7 cellular contexts compared by ENCODE assay signal in the genomic region with DNA sequence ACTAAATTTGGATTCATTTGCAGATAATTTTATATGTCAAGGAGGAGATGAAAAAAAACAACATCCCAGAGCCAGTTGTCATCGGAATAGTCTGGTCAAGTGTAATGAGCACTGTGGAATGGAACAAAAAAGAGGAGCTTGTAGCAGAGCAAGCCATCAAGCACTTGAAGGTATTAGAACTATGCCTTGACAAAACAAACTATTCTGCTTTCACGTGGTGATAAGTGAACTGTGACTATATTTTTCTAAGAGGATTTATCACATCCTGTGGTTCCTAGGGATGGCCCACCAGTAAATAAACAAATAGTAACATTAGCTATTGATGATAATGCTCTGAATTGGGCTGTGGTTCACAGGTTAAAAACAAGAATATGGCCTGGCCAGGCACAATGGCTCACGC. TPM values are rescaled to one million over a fixed set of nuclear protein-coding genes. Genes with fewer than 3 reads are reported as not detected.
A peak's percentile ranks its signal among the peaks of the same experiment; 100 is the strongest.
DNase-seq lines count a peak whose midpoint lies in the region; ATAC-seq, FAIRE-seq and TF ChIP-seq lines count a peak whose summit lies in the region.
"Not testable (repeated sequence)": the region's sequence is repeated elsewhere in the genome, so short reads cannot be mapped to it uniquely, and the experiment has no call there.

No MANE protein-coding gene starts in this region.

- H3K4me1 Mint-ChIP-seq in HFFc6 (ENCODE audit: low read depth) (peaks cover 55% of the 10 kb centered on the region), neural crest cell (peaks cover 13% of the 10 kb centered on the region)
- peaks cover 39% of the 10 kb centered on the region for H3K4me1 Mint-ChIP-seq in activated CD8-positive, alpha-beta memory T cell treated with anti-CD3 and anti-CD28 coated beads, Interleukin-2, amount 10 ng/mL, durations not matched to agents 7 days and 5 days
- peaks cover 57% of the 10 kb centered on the region for H3K4me1 Mint-ChIP-seq in activated naive CD4-positive, alpha-beta T cell treated with anti-CD3 and anti-CD28 coated beads for 36 hours (ENCODE audit: low read depth)

- H3K9me3 ChIP-seq in keratinocyte (ENCODE audit: control insufficient read depth, low read depth, low read length), result not testable (repeated sequence)

- H3K27ac ChIP-seq in ACC112 (ENCODE audit: low read depth, low read length) (peak overlapping the region; percentile 44), brain microvascular endothelial cell (peak overlapping the region; percentile 18)
- not testable (repeated sequence) for H3K27ac ChIP-seq in keratinocyte (ENCODE audit: control insufficient read depth, insufficient read depth, low read length)

- H3K4me3 ChIP-seq in ACC112 (ENCODE audit: low read depth, low read length); brain microvascular endothelial cell (ENCODE audit: low read depth, low read length); keratinocyte (ENCODE audit: control insufficient read depth in 2 of 3, extremely low read depth in 1 of 3, insufficient read depth in 2 of 3, low read depth in 1 of 3, low read length in 3 of 3): not testable (repeated sequence)

- not testable (repeated sequence) for H4K20me1 ChIP-seq in keratinocyte (ENCODE audit: control insufficient read depth, extremely low read depth, insufficient read depth, low read length)

- not testable (repeated sequence) for H3K27me3 ChIP-seq in ACC112 (ENCODE audit: insufficient read depth, low read length); brain microvascular endothelial cell (replicated peaks); keratinocyte (ENCODE audit: control insufficient read depth, extremely low read depth, insufficient read depth, low read length)

- H3K9ac ChIP-seq in keratinocyte (ENCODE audit: control insufficient read depth, extremely low read depth, insufficient read depth, low read length), result not testable (repeated sequence)

- H3K9me1 ChIP-seq in keratinocyte (ENCODE audit: control insufficient read depth, extremely low read depth, insufficient read depth, low read length), result not testable (repeated sequence)

- H3K36me3 Mint-ChIP-seq in HFFc6 (ENCODE audit: low read depth), result peaks cover 80% of the 10 kb centered on the region
- H3K36me3 Mint-ChIP-seq in activated CD8-positive, alpha-beta memory T cell treated with anti-CD3 and anti-CD28 coated beads, Interleukin-2, amount 10 ng/mL, durations not matched to agents 7 days and 5 days, result peaks cover 75% of the 10 kb centered on the region
- H3K36me3 Mint-ChIP-seq in activated naive CD4-positive, alpha-beta T cell treated with anti-CD3 and anti-CD28 coated beads for 36 hours (ENCODE audit: low read depth), result peaks cover 76% of the 10 kb centered on the region
- H3K36me3 Mint-ChIP-seq in neural crest cell (ENCODE audit: low read depth), result peaks cover 35% of the 10 kb centered on the region

- peaks cover 53% of the 10 kb centered on the region for H3K79me2 ChIP-seq in ACC112 (ENCODE audit: control insufficient read depth, insufficient read depth, low read length, unreplicated experiment)
- H3K79me2 ChIP-seq in keratinocyte (ENCODE audit: control insufficient read depth, insufficient read depth, low read length), result peaks cover 39% of the 10 kb centered on the region

- ATAC-seq in activated CD8-positive, alpha-beta memory T cell treated with anti-CD3 and anti-CD28 coated beads, Interleukin-2, amount 10 ng/mL, durations not matched to agents 7 days and 5 days, result not testable (repeated sequence)

- H3K27me3 Mint-ChIP-seq in HFFc6 (ENCODE audit: insufficient read depth); activated CD8-positive, alpha-beta memory T cell treated with anti-CD3 and anti-CD28 coated beads, Interleukin-2, amount 10 ng/mL, durations not matched to agents 7 days and 5 days; activated naive CD4-positive, alpha-beta T cell treated with anti-CD3 and anti-CD28 coated beads for 36 hours (ENCODE audit: low read depth); neural crest cell (ENCODE audit: low read depth): not testable (repeated sequence)

- peak; percentile 49 for DNase-seq in HFFc6
- DNase-seq in activated CD8-positive, alpha-beta memory T cell treated with anti-CD3 and anti-CD28 coated beads, Interleukin-2, amount 10 ng/mL, durations not matched to agents 7 days and 5 days; activated naive CD4-positive, alpha-beta T cell treated with anti-CD3 and anti-CD28 coated beads for 36 hours; brain microvascular endothelial cell; keratinocyte (ENCODE audit: low read depth, low spot score); neural crest cell (ENCODE audit: low read depth, low spot score): not testable (repeated sequence)

- peak overlapping the region; percentile 71 for H3K27ac Mint-ChIP-seq in HFFc6
- H3K27ac Mint-ChIP-seq in activated CD8-positive, alpha-beta memory T cell treated with anti-CD3 and anti-CD28 coated beads, Interleukin-2, amount 10 ng/mL, durations not matched to agents 7 days and 5 days, result peak overlapping the region; percentile 15
- H3K27ac Mint-ChIP-seq in activated naive CD4-positive, alpha-beta T cell treated with anti-CD3 and anti-CD28 coated beads for 36 hours, result peak overlapping the region; percentile 22
- H3K27ac Mint-ChIP-seq in neural crest cell (ENCODE audit: unreplicated experiment), result peak overlapping the region; percentile 43

- intact Hi-C loops in activated naive CD4-positive, alpha-beta T cell treated with anti-CD3 and anti-CD28 coated beads for 36 hours (cut with micrococcal nuclease), result not testable (repeated sequence)

- in situ Hi-C loops in brain microvascular endothelial cell (cut with HindIII; ENCODE audit: low pct_ligation_motif_present, low sequenced_read_pairs), result not testable (repeated sequence)

- not testable (repeated sequence) for H2AFZ ChIP-seq in ACC112 (ENCODE audit: low read length, unreplicated experiment); keratinocyte (ENCODE audit: control insufficient read depth, low read length)

- H3K9me3 Mint-ChIP-seq in HFFc6; activated CD8-positive, alpha-beta memory T cell treated with anti-CD3 and anti-CD28 coated beads, Interleukin-2, amount 10 ng/mL, durations not matched to agents 7 days and 5 days (ENCODE audit: low read depth); activated naive CD4-positive, alpha-beta T cell treated with anti-CD3 and anti-CD28 coated beads for 36 hours; neural crest cell: not testable (repeated sequence)

- H3K4me3 Mint-ChIP-seq in HFFc6; activated CD8-positive, alpha-beta memory T cell treated with anti-CD3 and anti-CD28 coated beads, Interleukin-2, amount 10 ng/mL, durations not matched to agents 7 days and 5 days; activated naive CD4-positive, alpha-beta T cell treated with anti-CD3 and anti-CD28 coated beads for 36 hours; neural crest cell: not testable (repeated sequence)

- TF ChIP-seq CTCF in HFFc6 (IDR thresholded peaks at IDR 0.05); brain microvascular endothelial cell (IDR thresholded peaks at IDR 0.05; ENCODE audit: low read depth, low read length, missing control alignments); keratinocyte (optimal IDR thresholded peaks at IDR 0.05 in 1 of 3, IDR thresholded peaks at IDR 0.05 in 1 of 3, conservative IDR thresholded peaks at IDR 0.05 in 1 of 3; ENCODE audit: extremely low read depth in 1 of 3, insufficient read depth in 2 of 3, low read length in 3 of 3); neural crest cell (conservative IDR thresholded peaks at IDR 0.05): not testable (repeated sequence)

- CTCF ChIA-PET in activated CD8-positive, alpha-beta memory T cell treated with anti-CD3 and anti-CD28 coated beads, Interleukin-2, amount 10 ng/mL, durations not matched to agents 7 days and 5 days (lab: Charles Lee), result not testable (repeated sequence)
- CTCF ChIA-PET in activated naive CD4-positive, alpha-beta T cell treated with anti-CD3 and anti-CD28 coated beads for 36 hours (lab: Charles Lee), result interaction anchor here (0.7 kb wide), 1 partner anchor 25 kb away, joined by 3 read pairs; no protein-coding TSS in a partner anchor

- H3K36me3 ChIP-seq in ACC112 (ENCODE audit: insufficient read depth, low read length), result peaks cover 81% of the 10 kb centered on the region
- H3K36me3 ChIP-seq in brain microvascular endothelial cell (replicated peaks), result peaks cover 79% of the 10 kb centered on the region
- peaks cover 35 to 57% of the 10 kb centered on the region in 2 experiments for H3K36me3 ChIP-seq in keratinocyte (ENCODE audit: control insufficient read depth in 2 of 2, extremely low read depth in 1 of 2, insufficient read depth in 2 of 2, low read length in 2 of 2)

- dilution Hi-C loops in keratinocyte (cut with MboI; ENCODE audit: extremely low pct_ligation_motif_present, low sequenced_read_pairs), result not testable (repeated sequence)

- H3K4me1 ChIP-seq in ACC112 (ENCODE audit: control insufficient read depth, insufficient read depth, low read length, unreplicated experiment), result peaks cover 29% of the 10 kb centered on the region
- H3K4me1 ChIP-seq in keratinocyte (ENCODE audit: control insufficient read depth, extremely low read depth, insufficient read depth, low read length), result not testable (repeated sequence)

- not testable (repeated sequence) for H3K4me2 ChIP-seq in keratinocyte (ENCODE audit: control insufficient read depth, extremely low read depth, insufficient read depth, low read depth, low read length)

- peak; percentile 59 for FAIRE-seq in keratinocyte (lab: Jason Lieb, UNC)

RNA-seq across cellular contexts. Expression of a gene that starts 7.0 kb away (rescaled TPM):
- total RNA-seq in HFFc6 (2021; fragmentation: NEBNext Ultra II Directional; extraction: Animal tissue kit (Norgen Biotek cat#: 25700)), result 100 to 1,000 TPM; 318 to 459 (median 409) TPM
- total RNA-seq in activated CD8-positive, alpha-beta memory T cell treated with anti-CD3 and anti-CD28 coated beads, Interleukin-2, amount 10 ng/mL, durations not matched to agents 7 days and 5 days, result 100 to 1,000 TPM; 222 to 306 TPM
- total RNA-seq in activated naive CD4-positive, alpha-beta T cell treated with anti-CD3 and anti-CD28 coated beads for 36 hours, result 100 to 1,000 TPM; 423 to 442 TPM
- 297 to 402 TPM (median 326 TPM) in 3 replicates for polyA plus RNA-seq in keratinocyte
- polyA plus RNA-seq in keratinocyte (2011; ENCODE audit: low read depth), result 552 TPM
- polyA plus RNA-seq in keratinocyte (2011; cell fraction: cytosol; rRNA removed), result 254 and 501 TPM in 2 replicates
- polyA plus RNA-seq in keratinocyte (2011; cell fraction: nucleus; rRNA removed), result 251 and 289 TPM in 2 replicates
- polyA plus RNA-seq in keratinocyte (2012; ENCODE audit: low replicate concordance), result 318 and 409 TPM in 2 replicates
- 283 to 517 TPM (median 357 TPM) in 3 replicates for polyA minus RNA-seq in keratinocyte
- polyA minus RNA-seq in keratinocyte (2011; cell fraction: cytosol; rRNA and poly(A)+ RNA removed), result 315 TPM
- polyA minus RNA-seq in keratinocyte (2011; cell fraction: nucleus; rRNA and poly(A)+ RNA removed), result 128 and 247 TPM in 2 replicates
- 424 and 433 TPM in 2 replicates for total RNA-seq in neural crest cell

RNA-seq across cellular contexts. Expression of a gene that starts 45.7 kb away (rescaled TPM):
- 10 to 100 TPM; 25.8 to 28.3 (median 27.3) TPM for total RNA-seq in HFFc6 (2021; fragmentation: NEBNext Ultra II Directional; extraction: Animal tissue kit (Norgen Biotek cat#: 25700))
- 100 to 1,000 TPM; 129 to 130 TPM for total RNA-seq in activated CD8-positive, alpha-beta memory T cell treated with anti-CD3 and anti-CD28 coated beads, Interleukin-2, amount 10 ng/mL, durations not matched to agents 7 days and 5 days
- total RNA-seq in activated naive CD4-positive, alpha-beta T cell treated with anti-CD3 and anti-CD28 coated beads for 36 hours, result 100 to 1,000 TPM; 174 to 196 TPM
- 40.2 to 70.4 TPM (median 48.0 TPM) in 3 replicates for polyA plus RNA-seq in keratinocyte
- 350 TPM for polyA plus RNA-seq in keratinocyte (2011; ENCODE audit: low read depth)
- polyA plus RNA-seq in keratinocyte (2011; cell fraction: cytosol; rRNA removed), result 11.0 and 26.5 TPM in 2 replicates
- 83.7 and 132 TPM in 2 replicates for polyA plus RNA-seq in keratinocyte (2011; cell fraction: nucleus; rRNA removed)
- polyA plus RNA-seq in keratinocyte (2012; ENCODE audit: low replicate concordance), result 31.6 and 131 TPM in 2 replicates
- 6.5 to 35.2 TPM (median 14.1 TPM) in 3 replicates for polyA minus RNA-seq in keratinocyte
- polyA minus RNA-seq in keratinocyte (2011; cell fraction: cytosol; rRNA and poly(A)+ RNA removed), result 18.4 TPM
- 29.6 and 52.5 TPM in 2 replicates for polyA minus RNA-seq in keratinocyte (2011; cell fraction: nucleus; rRNA and poly(A)+ RNA removed)
- 69.2 and 71.5 TPM in 2 replicates for total RNA-seq in neural crest cell

Comparison
In these comparisons a context has a peak if more than half of its experiments do, and no peak if none do; other contexts are left out.
1. H3K27ac Mint-ChIP-seq: peak in every context shown above with its lines; median percentile 71 in HFFc6; 43 in neural crest cell; 22 in activated naive CD4-positive, alpha-beta T cell treated with anti-CD3 and anti-CD28 coated beads for 36 hours; 15 in activated CD8-positive, alpha-beta memory T cell treated with anti-CD3 and anti-CD28 coated beads, Interleukin-2, amount 10 ng/mL, durations not matched to agents 7 days and 5 days.